Comparison of ENCODE assay signal across 18 cellular contexts in genomic region chr17:57559226-57559625, GRCh38.
"Had no signal": no experiment of that assay in that cellular context is flagged by ENCODE, and none has a peak within 500 bp of the region (broad histone marks: within the 10 kb centered on the region; RNA-seq: fewer than 3 reads in every experiment).

No MANE protein-coding gene starts in this region.

- H3K9me3 ChIP-seq: body of pancreas, gastroesophageal sphincter, lower lobe of right lung, stomach had no signal

- H3K27me3 Mint-ChIP-seq: activated T-cell treated with anti-CD3 and anti-CD28 coated beads, Interleukin-2, amount 50 U/mL, for 24 hours; central memory CD8-positive, alpha-beta T cell; naive thymus-derived CD8-positive, alpha-beta T cell had no signal

- H3K4me3 Mint-ChIP-seq: activated T-cell treated with anti-CD3 and anti-CD28 coated beads, Interleukin-2, amount 50 U/mL, for 24 hours; central memory CD8-positive, alpha-beta T cell; naive thymus-derived CD8-positive, alpha-beta T cell had no signal

- H3K4me1 ChIP-seq: body of pancreas, lower lobe of right lung had no signal

- DNase-seq: activated CD4-positive, alpha-beta T cell treated with anti-CD3 and anti-CD28 coated beads, Interleukin-2, amount 50 U/mL, for 4 hours; activated effector memory CD4-positive, alpha-beta T cell treated with anti-CD3 and anti-CD28 coated beads, Interleukin-2, amount 50 U/mL, for 16 hours; activated T-cell treated with anti-CD3 and anti-CD28 coated beads, Interleukin-2, amount 50 U/mL, for 24 hours; amniotic stem cell; body of pancreas; effector memory CD4-positive, alpha-beta T cell; hippocampal formation; lower lobe of right lung; naive thymus-derived CD8-positive, alpha-beta T cell; stimulated activated CD4-positive, alpha-beta T cell treated with anti-CD3 and anti-CD28 coated beads, Interleukin-4, amount 100 ng/mL, for 1 hour; stimulated activated CD8-positive, alpha-beta memory T cell treated with anti-CD3 and anti-CD28 coated beads, Interleukin-4, amount 100 ng/mL, for 48 hours; stomach; T-helper 2 cell had no signal

- H3K36me3 Mint-ChIP-seq: activated naive CD4-positive, alpha-beta T cell treated with anti-CD3 and anti-CD28 coated beads, Interleukin-2, amount 50 U/mL, for 72 hours had no signal

- H3K36me3 ChIP-seq: gastroesophageal sphincter, lower lobe of right lung had no signal

- ATAC-seq: activated CD4-positive, CD25-positive, alpha-beta regulatory T cell treated with anti-CD3 and anti-CD28 coated beads, Interleukin-2, amount 50 U/mL, for 24 hours; activated naive CD4-positive, alpha-beta T cell treated with anti-CD3 and anti-CD28 coated beads, Interleukin-2, amount 50 U/mL, for 72 hours; body of pancreas; gastroesophageal sphincter; lower lobe of right lung; naive thymus-derived CD8-positive, alpha-beta T cell had no signal

- H3K27ac ChIP-seq: body of pancreas, epithelial cell of prostate, gastroesophageal sphincter, lower lobe of right lung, stomach had no signal

- H3K9me3 Mint-ChIP-seq: activated naive CD4-positive, alpha-beta T cell treated with anti-CD3 and anti-CD28 coated beads, Interleukin-2, amount 50 U/mL, for 72 hours; activated T-cell treated with anti-CD3 and anti-CD28 coated beads, Interleukin-2, amount 50 U/mL, for 24 hours; central memory CD8-positive, alpha-beta T cell; naive thymus-derived CD8-positive, alpha-beta T cell had no signal

- H3K4me3 ChIP-seq: body of pancreas, gastroesophageal sphincter, lower lobe of right lung, stomach had no signal

- H3K27me3 ChIP-seq: body of pancreas, gastroesophageal sphincter, stomach had no signal
